ENCODE assay signal across 24 cellular contexts in genomic region chr15:51718199-51718598, GRCh38. TPM values are rescaled to one million over a fixed set of nuclear protein-coding genes. Genes with fewer than 3 reads are reported as not detected.
A peak's percentile ranks its signal among the peaks of the same experiment; 100 is the strongest.
DNase-seq lines count a peak whose midpoint lies in the region; ATAC-seq and TF ChIP-seq lines count a peak whose summit lies in the region.
"Had no signal": no experiment of that assay in that cellular context is flagged by ENCODE, and none has a peak within 500 bp of the region (broad histone marks: within the 10 kb centered on the region; RNA-seq: fewer than 3 reads in every experiment).

No MANE protein-coding gene starts in this region.

- no peak for DNase-seq in CD8-positive, alpha-beta T cell
- DNase-seq in NCI-H187 (lab: John Stamatoyannopoulos, UW) (peak; percentile 38 to 39), NCI-H82 treated with DMSO at 0.1 percent for 48 hours (lab: John Stamatoyannopoulos, UW; ENCODE audit: unreplicated experiment) (peak; percentile 91), memory B cell (ENCODE audit: low spot score in 2 of 2) (no peak), HK-2 (ENCODE audit: unreplicated experiment) (no peak)
- DNase-seq: activated CD4-positive, alpha-beta T cell treated with anti-CD3 and anti-CD28 coated beads, Interleukin-2, amount 50 U/mL, for 4 hours; activated T-cell treated with anti-CD3 and anti-CD28 coated beads for 4 hours; BE2C; dermis blood vessel endothelial cell; heart right ventricle; left ventricle myocardium superior; MG63; NCI-H146; NCI-H446 treated with DMSO at 0.1 percent for 48 hours; SIG-M5; stimulated activated CD4-positive, alpha-beta T cell treated with anti-CD3 and anti-CD28 coated beads, Interleukin-4, amount 100 ng/mL, for 4 hours had no signal

- peaks cover 8% of the 10 kb centered on the region for H3K4me1 Mint-ChIP-seq in CD8-positive, alpha-beta T cell (ENCODE audit: low read depth)
- H3K4me1 Mint-ChIP-seq in memory B cell: peaks cover 11% of the 10 kb centered on the region

- TF ChIP-seq CTCF in CD8-positive, alpha-beta T cell (IDR thresholded peaks at IDR 0.05): no peak

- no peak overlapping the region for H3K27ac ChIP-seq in CD8-positive, alpha-beta T cell (ENCODE audit: low read depth, low read length)
- H3K27ac ChIP-seq: heart right ventricle had no signal

- ATAC-seq in CD8-positive, alpha-beta T cell: no peak
- ATAC-seq in memory B cell (ENCODE audit: low read depth) (no peak), HG03439 (IDR thresholded peaks at IDR 0.05; ENCODE audit: unreplicated experiment) (no peak), GM18873 (IDR thresholded peaks at IDR 0.05; ENCODE audit: low FRiP score, unreplicated experiment) (no peak)
- ATAC-seq: heart right ventricle, left ventricle myocardium superior, WTC11 had no signal

- no peaks in the 10 kb centered on the region for H3K27me3 ChIP-seq in CD8-positive, alpha-beta T cell (ENCODE audit: insufficient read depth, low read length)
- H3K27me3 ChIP-seq: BE2C, heart right ventricle, MG63 had no signal

- no peaks in the 10 kb centered on the region for H3K9me3 Mint-ChIP-seq in CD8-positive, alpha-beta T cell
- peaks cover 2% of the 10 kb centered on the region for H3K9me3 Mint-ChIP-seq in memory B cell
- H3K9me3 Mint-ChIP-seq: T-helper 1 cell treated with Interleukin-12 subunit alpha and Interleukin-12 subunit beta and Interleukin-4 antibody, amounts not matched to agents 30 μg/mL and 1 μg/mL, for 36 hours; type B pancreatic cell had no signal

- H3K27ac Mint-ChIP-seq in CD8-positive, alpha-beta T cell: peak overlapping the region; percentile 2
- H3K27ac Mint-ChIP-seq in memory B cell: peak overlapping the region; percentile 50
- H3K27ac Mint-ChIP-seq: T-helper 1 cell treated with Interleukin-12 subunit alpha and Interleukin-12 subunit beta and Interleukin-4 antibody, amounts not matched to agents 30 μg/mL and 1 μg/mL, for 36 hours; type B pancreatic cell; WTC11 had no signal

- H3K4me3 ChIP-seq in CD8-positive, alpha-beta T cell (ENCODE audit: low read depth, low read length): no peak overlapping the region
- H3K4me3 ChIP-seq: heart right ventricle, MG63 had no signal

- intact Hi-C loops in CD8-positive, alpha-beta T cell (cut with DNase I, micrococcal nuclease): no loop called here

- H3K4me1 ChIP-seq in CD8-positive, alpha-beta T cell (ENCODE audit: insufficient read depth, low read length): no peaks in the 10 kb centered on the region

- CTCF ChIA-PET in CD8-positive, alpha-beta T cell (lab: Charles Lee): no interaction called here

- POLR2A ChIA-PET in CD8-positive, alpha-beta T cell (lab: Charles Lee): no interaction called here

- H3K36me3 Mint-ChIP-seq in CD8-positive, alpha-beta T cell: peaks cover 24% of the 10 kb centered on the region
- peaks cover 11% of the 10 kb centered on the region for H3K36me3 Mint-ChIP-seq in memory B cell
- H3K36me3 Mint-ChIP-seq: type B pancreatic cell had no signal

- H3K4me3 Mint-ChIP-seq in CD8-positive, alpha-beta T cell: no peak overlapping the region
- no peak overlapping the region for H3K4me3 Mint-ChIP-seq in memory B cell
- H3K4me3 Mint-ChIP-seq: T-helper 1 cell treated with Interleukin-12 subunit alpha and Interleukin-12 subunit beta and Interleukin-4 antibody, amounts not matched to agents 30 μg/mL and 1 μg/mL, for 36 hours; type B pancreatic cell; WTC11 had no signal

- H3K36me3 ChIP-seq in CD8-positive, alpha-beta T cell (ENCODE audit: insufficient read depth, low read length): peaks cover 10% of the 10 kb centered on the region

- no peaks in the 10 kb centered on the region for H3K27me3 Mint-ChIP-seq in CD8-positive, alpha-beta T cell (ENCODE audit: low read depth)
- H3K27me3 Mint-ChIP-seq in memory B cell: no peaks in the 10 kb centered on the region

- H3K9me3 ChIP-seq in CD8-positive, alpha-beta T cell (ENCODE audit: low read length): no peaks in the 10 kb centered on the region
- H3K9me3 ChIP-seq: BE2C, heart right ventricle, MG63 had no signal

RNA-seq across cellular contexts. Expression of gene LYSMD2, which starts 19.3 kb away (rescaled TPM):
- 10 to 100 TPM; 18.9 to 20.0 TPM for total RNA-seq in CD8-positive, alpha-beta T cell

RNA-seq across cellular contexts. Expression of gene TMOD2, which starts 33.2 kb away (rescaled TPM):
- total RNA-seq in CD8-positive, alpha-beta T cell: 1 to 10 TPM; 5.1 to 5.3 TPM

RNA-seq across cellular contexts. Expression of gene SCG3, which starts 36.9 kb away (rescaled TPM):
- not detected for total RNA-seq in CD8-positive, alpha-beta T cell
- total RNA-seq: cardiac septum, endothelial cell of umbilical vein, left ventricle myocardium superior, pulmonary artery endothelial cell had no signal

Comparison
In these comparisons a context has a peak if more than half of its experiments do, and no peak if none do; other contexts are left out.
1. DNase-seq: peak in NCI-H187 (2 of 2) and NCI-H82 treated with DMSO at 0.1 percent for 48 hours (single experiment); none in CD8-positive, alpha-beta T cell (0 of 7), memory B cell (0 of 2) and HK-2 (single experiment).